ENCODE assay signal across 1 cellular context in the genomic region with DNA sequence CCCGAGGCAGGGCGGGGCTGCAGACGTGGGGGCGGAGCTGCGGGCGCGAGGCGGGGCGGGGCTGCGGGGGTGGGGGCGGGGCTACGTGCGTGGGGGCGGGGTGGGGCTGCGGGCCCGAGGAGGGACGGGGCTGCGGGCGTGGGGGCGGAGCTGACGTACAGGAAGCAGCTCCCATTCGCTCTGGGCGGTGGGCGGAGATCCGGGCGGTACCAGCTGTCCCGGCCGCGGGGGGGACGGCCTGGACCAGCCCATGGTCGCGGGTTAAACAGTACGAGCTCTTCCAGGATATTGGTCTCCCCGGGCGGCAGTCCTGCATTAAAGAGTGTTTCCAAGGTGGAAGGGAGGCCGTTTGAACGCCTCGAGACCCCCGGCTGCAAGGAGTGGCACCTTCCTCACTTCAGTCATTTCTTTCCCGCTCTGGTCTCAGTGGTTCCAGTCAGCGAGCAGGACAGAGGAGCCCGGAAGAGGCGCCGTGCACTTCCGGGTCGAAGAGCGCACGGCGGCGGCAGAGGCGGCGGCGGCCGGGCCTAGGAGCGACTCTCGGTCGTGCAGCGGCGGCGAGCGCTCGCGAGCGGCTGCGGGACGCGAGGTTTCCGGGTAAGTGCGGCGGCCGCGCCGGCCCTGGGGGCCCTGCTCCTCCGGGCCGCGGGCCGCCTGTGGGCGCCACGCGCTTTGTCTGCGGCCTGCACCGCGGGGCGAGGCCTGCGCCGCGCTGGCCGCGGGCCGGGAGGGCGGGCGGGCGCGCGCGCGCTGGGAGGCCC.
A peak's percentile ranks its signal among the peaks of the same experiment; 100 is the strongest.
TF ChIP-seq lines count a peak whose summit lies in the region.

A gene with protein sequence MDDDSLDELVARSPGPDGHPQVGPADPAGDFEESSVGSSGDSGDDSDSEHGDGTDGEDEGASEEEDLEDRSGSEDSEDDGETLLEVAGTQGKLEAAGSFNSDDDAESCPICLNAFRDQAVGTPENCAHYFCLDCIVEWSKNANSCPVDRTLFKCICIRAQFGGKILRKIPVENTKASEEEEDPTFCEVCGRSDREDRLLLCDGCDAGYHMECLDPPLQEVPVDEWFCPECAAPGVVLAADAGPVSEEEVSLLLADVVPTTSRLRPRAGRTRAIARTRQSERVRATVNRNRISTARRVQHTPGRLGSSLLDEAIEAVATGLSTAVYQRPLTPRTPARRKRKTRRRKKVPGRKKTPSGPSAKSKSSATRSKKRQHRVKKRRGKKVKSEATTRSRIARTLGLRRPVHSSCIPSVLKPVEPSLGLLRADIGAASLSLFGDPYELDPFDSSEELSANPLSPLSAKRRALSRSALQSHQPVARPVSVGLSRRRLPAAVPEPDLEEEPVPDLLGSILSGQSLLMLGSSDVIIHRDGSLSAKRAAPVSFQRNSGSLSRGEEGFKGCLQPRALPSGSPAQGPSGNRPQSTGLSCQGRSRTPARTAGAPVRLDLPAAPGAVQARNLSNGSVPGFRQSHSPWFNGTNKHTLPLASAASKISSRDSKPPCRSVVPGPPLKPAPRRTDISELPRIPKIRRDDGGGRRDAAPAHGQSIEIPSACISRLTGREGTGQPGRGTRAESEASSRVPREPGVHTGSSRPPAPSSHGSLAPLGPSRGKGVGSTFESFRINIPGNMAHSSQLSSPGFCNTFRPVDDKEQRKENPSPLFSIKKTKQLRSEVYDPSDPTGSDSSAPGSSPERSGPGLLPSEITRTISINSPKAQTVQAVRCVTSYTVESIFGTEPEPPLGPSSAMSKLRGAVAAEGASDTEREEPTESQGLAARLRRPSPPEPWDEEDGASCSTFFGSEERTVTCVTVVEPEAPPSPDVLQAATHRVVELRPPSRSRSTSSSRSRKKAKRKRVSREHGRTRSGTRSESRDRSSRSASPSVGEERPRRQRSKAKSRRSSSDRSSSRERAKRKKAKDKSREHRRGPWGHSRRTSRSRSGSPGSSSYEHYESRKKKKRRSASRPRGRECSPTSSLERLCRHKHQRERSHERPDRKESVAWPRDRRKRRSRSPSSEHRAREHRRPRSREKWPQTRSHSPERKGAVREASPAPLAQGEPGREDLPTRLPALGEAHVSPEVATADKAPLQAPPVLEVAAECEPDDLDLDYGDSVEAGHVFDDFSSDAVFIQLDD (N-terminal part only) (plus strand): TSS at position 475 of the 761 bp plus-strand sequence. CDS start 5,043 bp downstream, outside the sequence.

TF ChIP-seq in HepG2, 621 proteins besides CTCF, POLR2A, EP300 and RAD21 (continued from another document and continues in another):
- TF ChIP-seq TSC22D2 (CRISPR knock-in tag; IDR thresholded peaks at IDR 0.05; ENCODE audit: borderline replicate concordance) (0 out of 2 replicates have a peak, but pooled peaks have one; percentile 46), PITX1 (CRISPR knock-in tag; IDR thresholded peaks at IDR 0.05) (0 out of 2 replicates have a peak, but pooled peaks have one; percentile 11), KDM2A (CRISPR knock-in tag; IDR thresholded peaks at IDR 0.05; ENCODE audit: borderline replicate concordance, low read depth) (peak; percentile 66), FOSL2 (CRISPR knock-in tag; IDR thresholded peaks at IDR 0.05) (peak; percentile 34; the same call in 1 of the 2 replicates), ZNF670 (CRISPR knock-in tag; IDR thresholded peaks at IDR 0.05; ENCODE audit: borderline replicate concordance) (peak; percentile 12; the same call in 1 of the 2 replicates), FOXK2 (IDR thresholded peaks at IDR 0.05) (peak; percentile 99), ZNF713 (CRISPR knock-in tag; IDR thresholded peaks at IDR 0.05) (no peak), ZNF24 (IDR thresholded peaks at IDR 0.05) (peak; percentile 72; the same call in 1 of the 2 replicates), ELF4 (CRISPR knock-in tag; IDR thresholded peaks at IDR 0.05; ENCODE audit: borderline replicate concordance) (no peak), KAT8 (CRISPR knock-in tag; IDR thresholded peaks at IDR 0.05) (peak; percentile 85), MXI1 (IDR thresholded peaks at IDR 0.05; ENCODE audit: borderline replicate concordance, low read depth, low read length) (peak; percentile 75; the same call in 1 of the 3 replicates), NCOA2 (CRISPR knock-in tag; IDR thresholded peaks at IDR 0.05) (peak; percentile 38; the same call in 1 of the 2 replicates), IRX3 (CRISPR knock-in tag; IDR thresholded peaks at IDR 0.05; ENCODE audit: borderline replicate concordance, low read depth) (peak; percentile 50; the same call in 1 of the 2 replicates), ZFY (CRISPR knock-in tag; IDR thresholded peaks at IDR 0.05) (peak; percentile 94), ZNF264 (CRISPR knock-in tag; IDR thresholded peaks at IDR 0.05) (0 out of 2 replicates have a peak, but pooled peaks have one; percentile 51), ZNF333 (CRISPR knock-in tag; IDR thresholded peaks at IDR 0.05; ENCODE audit: borderline replicate concordance) (no peak), TBX2 (CRISPR knock-in tag; IDR thresholded peaks at IDR 0.05; ENCODE audit: borderline replicate concordance) (0 out of 2 replicates have a peak, but pooled peaks have one; percentile 3), FLYWCH1 (CRISPR knock-in tag; IDR thresholded peaks at IDR 0.05) (0 out of 2 replicates have a peak, but pooled peaks have one; percentile 50), ZNF816 (CRISPR knock-in tag; IDR thresholded peaks at IDR 0.05; ENCODE audit: borderline replicate concordance) (no peak), ZNF331 (CRISPR knock-in tag; IDR thresholded peaks at IDR 0.05) (0 out of 2 replicates have a peak, but pooled peaks have one; percentile 28), ZNF644 (CRISPR knock-in tag; IDR thresholded peaks at IDR 0.05; ENCODE audit: low read depth) (no peak), MIER3 (CRISPR knock-in tag; IDR thresholded peaks at IDR 0.05; ENCODE audit: borderline replicate concordance) (peak; percentile 51; the same call in 1 of the 2 replicates), ARID2 (CRISPR knock-in tag; IDR thresholded peaks at IDR 0.05; ENCODE audit: borderline replicate concordance) (no peak), GLI4 (CRISPR knock-in tag; IDR thresholded peaks at IDR 0.05; ENCODE audit: borderline replicate concordance) (0 out of 2 replicates have a peak, but pooled peaks have one; percentile 42), ZNF383 (CRISPR knock-in tag; IDR thresholded peaks at IDR 0.05; ENCODE audit: borderline replicate concordance) (no peak), ZNF274 (CRISPR knock-in tag; IDR thresholded peaks at IDR 0.05) (peak; percentile 14; the same call in 1 of the 2 replicates)
- TF ChIP-seq, protein P1, sequence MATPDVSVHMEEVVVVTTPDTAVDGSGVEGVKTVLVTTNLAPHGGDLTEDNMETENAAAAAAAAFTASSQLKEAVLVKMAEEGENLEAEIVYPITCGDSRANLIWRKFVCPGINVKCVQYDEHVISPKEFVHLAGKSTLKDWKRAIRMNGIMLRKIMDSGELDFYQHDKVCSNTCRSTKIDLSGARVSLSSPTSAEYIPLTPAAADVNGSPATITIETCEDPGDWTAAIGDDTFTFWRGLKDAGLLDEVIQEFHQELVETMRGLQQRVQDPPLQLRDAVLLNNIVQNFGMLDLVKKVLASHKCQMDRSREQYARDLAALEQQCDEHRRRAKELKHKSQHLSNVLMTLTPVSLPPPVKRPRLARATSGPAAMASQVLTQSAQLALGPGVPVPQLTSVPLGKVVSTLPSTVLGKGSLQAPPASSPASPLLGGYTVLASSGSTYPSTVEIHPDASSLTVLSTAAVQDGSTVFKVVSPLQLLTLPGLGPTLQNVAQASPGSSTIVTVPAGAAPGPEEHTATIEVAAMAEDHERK (CRISPR knock-in tag; IDR thresholded peaks at IDR 0.05; ENCODE audit: low read depth), result peak; percentile 57; the same call in 1 of the 2 replicates
- TF ChIP-seq, protein P2, sequence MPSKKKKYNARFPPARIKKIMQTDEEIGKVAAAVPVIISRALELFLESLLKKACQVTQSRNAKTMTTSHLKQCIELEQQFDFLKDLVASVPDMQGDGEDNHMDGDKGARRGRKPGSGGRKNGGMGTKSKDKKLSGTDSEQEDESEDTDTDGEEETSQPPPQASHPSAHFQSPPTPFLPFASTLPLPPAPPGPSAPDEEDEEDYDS (CRISPR knock-in tag; IDR thresholded peaks at IDR 0.05), result peak; percentile 67
- TF ChIP-seq, protein P3, sequence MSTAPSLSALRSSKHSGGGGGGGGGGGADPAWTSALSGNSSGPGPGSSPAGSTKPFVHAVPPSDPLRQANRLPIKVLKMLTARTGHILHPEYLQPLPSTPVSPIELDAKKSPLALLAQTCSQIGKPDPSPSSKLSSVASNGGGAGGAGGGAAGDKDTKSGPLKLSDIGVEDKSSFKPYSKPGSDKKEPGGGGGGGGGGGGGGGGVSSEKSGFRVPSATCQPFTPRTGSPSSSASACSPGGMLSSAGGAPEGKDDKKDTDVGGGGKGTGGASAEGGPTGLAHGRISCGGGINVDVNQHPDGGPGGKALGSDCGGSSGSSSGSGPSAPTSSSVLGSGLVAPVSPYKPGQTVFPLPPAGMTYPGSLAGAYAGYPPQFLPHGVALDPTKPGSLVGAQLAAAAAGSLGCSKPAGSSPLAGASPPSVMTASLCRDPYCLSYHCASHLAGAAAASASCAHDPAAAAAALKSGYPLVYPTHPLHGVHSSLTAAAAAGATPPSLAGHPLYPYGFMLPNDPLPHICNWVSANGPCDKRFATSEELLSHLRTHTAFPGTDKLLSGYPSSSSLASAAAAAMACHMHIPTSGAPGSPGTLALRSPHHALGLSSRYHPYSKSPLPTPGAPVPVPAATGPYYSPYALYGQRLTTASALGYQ (CRISPR knock-in tag; IDR thresholded peaks at IDR 0.05), result no peak
- TF ChIP-seq, protein P4, sequence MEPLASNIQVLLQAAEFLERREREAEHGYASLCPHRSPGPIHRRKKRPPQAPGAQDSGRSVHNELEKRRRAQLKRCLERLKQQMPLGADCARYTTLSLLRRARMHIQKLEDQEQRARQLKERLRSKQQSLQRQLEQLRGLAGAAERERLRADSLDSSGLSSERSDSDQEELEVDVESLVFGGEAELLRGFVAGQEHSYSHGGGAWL (CRISPR knock-in tag; IDR thresholded peaks at IDR 0.05), result peak; percentile 54; the same call in 1 of the 2 replicates
- TF ChIP-seq, protein P5, sequence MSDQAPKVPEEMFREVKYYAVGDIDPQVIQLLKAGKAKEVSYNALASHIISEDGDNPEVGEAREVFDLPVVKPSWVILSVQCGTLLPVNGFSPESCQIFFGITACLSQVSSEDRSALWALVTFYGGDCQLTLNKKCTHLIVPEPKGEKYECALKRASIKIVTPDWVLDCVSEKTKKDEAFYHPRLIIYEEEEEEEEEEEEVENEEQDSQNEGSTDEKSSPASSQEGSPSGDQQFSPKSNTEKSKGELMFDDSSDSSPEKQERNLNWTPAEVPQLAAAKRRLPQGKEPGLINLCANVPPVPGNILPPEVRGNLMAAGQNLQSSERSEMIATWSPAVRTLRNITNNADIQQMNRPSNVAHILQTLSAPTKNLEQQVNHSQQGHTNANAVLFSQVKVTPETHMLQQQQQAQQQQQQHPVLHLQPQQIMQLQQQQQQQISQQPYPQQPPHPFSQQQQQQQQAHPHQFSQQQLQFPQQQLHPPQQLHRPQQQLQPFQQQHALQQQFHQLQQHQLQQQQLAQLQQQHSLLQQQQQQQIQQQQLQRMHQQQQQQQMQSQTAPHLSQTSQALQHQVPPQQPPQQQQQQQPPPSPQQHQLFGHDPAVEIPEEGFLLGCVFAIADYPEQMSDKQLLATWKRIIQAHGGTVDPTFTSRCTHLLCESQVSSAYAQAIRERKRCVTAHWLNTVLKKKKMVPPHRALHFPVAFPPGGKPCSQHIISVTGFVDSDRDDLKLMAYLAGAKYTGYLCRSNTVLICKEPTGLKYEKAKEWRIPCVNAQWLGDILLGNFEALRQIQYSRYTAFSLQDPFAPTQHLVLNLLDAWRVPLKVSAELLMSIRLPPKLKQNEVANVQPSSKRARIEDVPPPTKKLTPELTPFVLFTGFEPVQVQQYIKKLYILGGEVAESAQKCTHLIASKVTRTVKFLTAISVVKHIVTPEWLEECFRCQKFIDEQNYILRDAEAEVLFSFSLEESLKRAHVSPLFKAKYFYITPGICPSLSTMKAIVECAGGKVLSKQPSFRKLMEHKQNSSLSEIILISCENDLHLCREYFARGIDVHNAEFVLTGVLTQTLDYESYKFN (CRISPR knock-in tag; conservative IDR thresholded peaks at IDR 0.05), result peak; percentile 16; the same call in 1 of the 2 replicates
- TF ChIP-seq, protein P6, sequence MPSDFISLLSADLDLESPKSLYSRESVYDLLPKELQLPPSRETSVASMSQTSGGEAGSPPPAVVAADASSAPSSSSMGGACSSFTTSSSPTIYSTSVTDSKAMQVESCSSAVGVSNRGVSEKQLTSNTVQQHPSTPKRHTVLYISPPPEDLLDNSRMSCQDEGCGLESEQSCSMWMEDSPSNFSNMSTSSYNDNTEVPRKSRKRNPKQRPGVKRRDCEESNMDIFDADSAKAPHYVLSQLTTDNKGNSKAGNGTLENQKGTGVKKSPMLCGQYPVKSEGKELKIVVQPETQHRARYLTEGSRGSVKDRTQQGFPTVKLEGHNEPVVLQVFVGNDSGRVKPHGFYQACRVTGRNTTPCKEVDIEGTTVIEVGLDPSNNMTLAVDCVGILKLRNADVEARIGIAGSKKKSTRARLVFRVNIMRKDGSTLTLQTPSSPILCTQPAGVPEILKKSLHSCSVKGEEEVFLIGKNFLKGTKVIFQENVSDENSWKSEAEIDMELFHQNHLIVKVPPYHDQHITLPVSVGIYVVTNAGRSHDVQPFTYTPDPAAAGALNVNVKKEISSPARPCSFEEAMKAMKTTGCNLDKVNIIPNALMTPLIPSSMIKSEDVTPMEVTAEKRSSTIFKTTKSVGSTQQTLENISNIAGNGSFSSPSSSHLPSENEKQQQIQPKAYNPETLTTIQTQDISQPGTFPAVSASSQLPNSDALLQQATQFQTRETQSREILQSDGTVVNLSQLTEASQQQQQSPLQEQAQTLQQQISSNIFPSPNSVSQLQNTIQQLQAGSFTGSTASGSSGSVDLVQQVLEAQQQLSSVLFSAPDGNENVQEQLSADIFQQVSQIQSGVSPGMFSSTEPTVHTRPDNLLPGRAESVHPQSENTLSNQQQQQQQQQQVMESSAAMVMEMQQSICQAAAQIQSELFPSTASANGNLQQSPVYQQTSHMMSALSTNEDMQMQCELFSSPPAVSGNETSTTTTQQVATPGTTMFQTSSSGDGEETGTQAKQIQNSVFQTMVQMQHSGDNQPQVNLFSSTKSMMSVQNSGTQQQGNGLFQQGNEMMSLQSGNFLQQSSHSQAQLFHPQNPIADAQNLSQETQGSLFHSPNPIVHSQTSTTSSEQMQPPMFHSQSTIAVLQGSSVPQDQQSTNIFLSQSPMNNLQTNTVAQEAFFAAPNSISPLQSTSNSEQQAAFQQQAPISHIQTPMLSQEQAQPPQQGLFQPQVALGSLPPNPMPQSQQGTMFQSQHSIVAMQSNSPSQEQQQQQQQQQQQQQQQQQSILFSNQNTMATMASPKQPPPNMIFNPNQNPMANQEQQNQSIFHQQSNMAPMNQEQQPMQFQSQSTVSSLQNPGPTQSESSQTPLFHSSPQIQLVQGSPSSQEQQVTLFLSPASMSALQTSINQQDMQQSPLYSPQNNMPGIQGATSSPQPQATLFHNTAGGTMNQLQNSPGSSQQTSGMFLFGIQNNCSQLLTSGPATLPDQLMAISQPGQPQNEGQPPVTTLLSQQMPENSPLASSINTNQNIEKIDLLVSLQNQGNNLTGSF (CRISPR knock-in tag; IDR thresholded peaks at IDR 0.05), result 0 out of 2 replicates have a peak, but pooled peaks have one; percentile 42
- TF ChIP-seq, protein P7, sequence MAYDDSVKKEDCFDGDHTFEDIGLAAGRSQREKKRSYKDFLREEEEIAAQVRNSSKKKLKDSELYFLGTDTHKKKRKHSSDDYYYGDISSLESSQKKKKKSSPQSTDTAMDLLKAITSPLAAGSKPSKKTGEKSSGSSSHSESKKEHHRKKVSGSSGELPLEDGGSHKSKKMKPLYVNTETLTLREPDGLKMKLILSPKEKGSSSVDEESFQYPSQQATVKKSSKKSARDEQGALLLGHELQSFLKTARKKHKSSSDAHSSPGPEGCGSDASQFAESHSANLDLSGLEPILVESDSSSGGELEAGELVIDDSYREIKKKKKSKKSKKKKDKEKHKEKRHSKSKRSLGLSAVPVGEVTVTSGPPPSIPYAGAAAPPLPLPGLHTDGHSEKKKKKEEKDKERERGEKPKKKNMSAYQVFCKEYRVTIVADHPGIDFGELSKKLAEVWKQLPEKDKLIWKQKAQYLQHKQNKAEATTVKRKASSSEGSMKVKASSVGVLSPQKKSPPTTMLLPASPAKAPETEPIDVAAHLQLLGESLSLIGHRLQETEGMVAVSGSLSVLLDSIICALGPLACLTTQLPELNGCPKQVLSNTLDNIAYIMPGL (CRISPR knock-in tag; IDR thresholded peaks at IDR 0.05; ENCODE audit: borderline replicate concordance in 1 of 2, low read depth in 1 of 2), result 0 out of 4 replicates have a peak, but pooled peaks of 1 of the 2 experiments have one; percentile 16
